Comparison of ENCODE assay signal across 1 cellular context in the genomic region with DNA sequence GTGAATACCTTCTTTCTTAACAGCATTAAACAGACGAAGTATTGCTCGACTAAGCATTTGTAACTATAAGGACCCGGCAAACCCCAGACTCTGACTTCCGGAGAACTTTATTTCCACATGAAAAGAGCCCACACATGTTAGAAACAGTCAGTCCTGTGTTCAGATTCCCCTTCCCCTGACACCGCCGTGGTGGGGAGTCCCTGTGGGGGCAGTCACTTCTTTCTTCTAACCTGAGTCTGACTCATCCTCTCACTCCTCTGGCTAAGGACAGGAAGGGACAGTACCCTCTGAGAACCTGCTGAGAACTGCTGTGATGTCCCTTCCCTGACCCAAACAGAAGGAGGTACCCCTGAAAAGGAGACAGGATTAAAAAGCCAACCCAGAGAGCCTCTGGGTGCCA.
A peak's percentile ranks its signal among the peaks of the same experiment; 100 is the strongest.
TF ChIP-seq lines count a peak whose summit lies in the region.

No MANE protein-coding gene starts in this region.

TF ChIP-seq in GM12878, 131 proteins besides CTCF, POLR2A, EP300 and RAD21 (continued from another document):
- TF ChIP-seq, protein P1, sequence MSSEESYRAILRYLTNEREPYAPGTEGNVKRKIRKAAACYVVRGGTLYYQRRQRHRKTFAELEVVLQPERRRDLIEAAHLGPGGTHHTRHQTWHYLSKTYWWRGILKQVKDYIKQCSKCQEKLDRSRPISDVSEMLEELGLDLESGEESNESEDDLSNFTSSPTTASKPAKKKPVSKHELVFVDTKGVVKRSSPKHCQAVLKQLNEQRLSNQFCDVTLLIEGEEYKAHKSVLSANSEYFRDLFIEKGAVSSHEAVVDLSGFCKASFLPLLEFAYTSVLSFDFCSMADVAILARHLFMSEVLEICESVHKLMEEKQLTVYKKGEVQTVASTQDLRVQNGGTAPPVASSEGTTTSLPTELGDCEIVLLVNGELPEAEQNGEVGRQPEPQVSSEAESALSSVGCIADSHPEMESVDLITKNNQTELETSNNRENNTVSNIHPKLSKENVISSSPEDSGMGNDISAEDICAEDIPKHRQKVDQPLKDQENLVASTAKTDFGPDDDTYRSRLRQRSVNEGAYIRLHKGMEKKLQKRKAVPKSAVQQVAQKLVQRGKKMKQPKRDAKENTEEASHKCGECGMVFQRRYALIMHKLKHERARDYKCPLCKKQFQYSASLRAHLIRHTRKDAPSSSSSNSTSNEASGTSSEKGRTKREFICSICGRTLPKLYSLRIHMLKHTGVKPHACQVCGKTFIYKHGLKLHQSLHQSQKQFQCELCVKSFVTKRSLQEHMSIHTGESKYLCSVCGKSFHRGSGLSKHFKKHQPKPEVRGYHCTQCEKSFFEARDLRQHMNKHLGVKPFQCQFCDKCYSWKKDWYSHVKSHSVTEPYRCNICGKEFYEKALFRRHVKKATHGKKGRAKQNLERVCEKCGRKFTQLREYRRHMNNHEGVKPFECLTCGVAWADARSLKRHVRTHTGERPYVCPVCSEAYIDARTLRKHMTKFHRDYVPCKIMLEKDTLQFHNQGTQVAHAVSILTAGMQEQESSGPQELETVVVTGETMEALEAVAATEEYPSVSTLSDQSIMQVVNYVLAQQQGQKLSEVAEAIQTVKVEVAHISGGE (CRISPR knock-in tag; IDR thresholded peaks at IDR 0.05) = no peak
- TF ChIP-seq, protein P2, sequence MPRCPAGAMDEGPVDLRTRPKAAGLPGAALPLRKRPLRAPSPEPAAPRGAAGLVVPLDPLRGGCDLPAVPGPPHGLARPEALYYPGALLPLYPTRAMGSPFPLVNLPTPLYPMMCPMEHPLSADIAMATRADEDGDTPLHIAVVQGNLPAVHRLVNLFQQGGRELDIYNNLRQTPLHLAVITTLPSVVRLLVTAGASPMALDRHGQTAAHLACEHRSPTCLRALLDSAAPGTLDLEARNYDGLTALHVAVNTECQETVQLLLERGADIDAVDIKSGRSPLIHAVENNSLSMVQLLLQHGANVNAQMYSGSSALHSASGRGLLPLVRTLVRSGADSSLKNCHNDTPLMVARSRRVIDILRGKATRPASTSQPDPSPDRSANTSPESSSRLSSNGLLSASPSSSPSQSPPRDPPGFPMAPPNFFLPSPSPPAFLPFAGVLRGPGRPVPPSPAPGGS (IDR thresholded peaks at IDR 0.05; ENCODE audit: borderline replicate concordance, insufficient read depth, low read depth, low read length, poor library complexity, severe bottlenecking) = peak; percentile 89
- TF ChIP-seq BMI1 (IDR thresholded peaks at IDR 0.05; ENCODE audit: borderline replicate concordance) (0 out of 2 replicates have a peak, but pooled peaks have one; percentile 17), CEBPB (IDR thresholded peaks at IDR 0.05; ENCODE audit: borderline replicate concordance in 1 of 2, low read depth in 2 of 2, low read length in 2 of 2) (no peak), CHD4 (IDR thresholded peaks at IDR 0.05) (no peak), CREB1 (IDR thresholded peaks at IDR 0.05; ENCODE audit: low read depth) (no peak), TCF12 (IDR thresholded peaks at IDR 0.05; ENCODE audit: low read depth, low read length) (peak; percentile 62; the same call in 1 of the 2 replicates), ZNF384 (IDR thresholded peaks at IDR 0.05; ENCODE audit: borderline replicate concordance, low read depth, low read length) (no peak), TBL1XR1 (IDR thresholded peaks at IDR 0.05; ENCODE audit: low read depth, low read length) (peak; percentile 77; the same call in 1 of the 2 replicates), RBBP5 (conservative IDR thresholded peaks at IDR 0.05) (no peak), POLR2AphosphoS2 (IDR thresholded peaks at IDR 0.05; ENCODE audit: low read depth, low read length) (no peak), MTA2 (IDR thresholded peaks at IDR 0.05; ENCODE audit: low read depth) (peak; percentile 57), EZH2 (IDR thresholded peaks at IDR 0.05; ENCODE audit: borderline replicate concordance, control insufficient read depth, low read depth, low read length) (no peak), NFYA (IDR thresholded peaks at IDR 0.05; ENCODE audit: borderline replicate concordance, low read depth, low read length) (no peak), ESRRA (IDR thresholded peaks at IDR 0.05; ENCODE audit: low read length) (no peak), RUNX3 (IDR thresholded peaks at IDR 0.05; ENCODE audit: low read length) (peak; percentile 87), BHLHE40 (IDR thresholded peaks at IDR 0.05; ENCODE audit: borderline replicate concordance in 1 of 2, low read depth in 2 of 2, low read length in 1 of 2) (peak in 1 of 2 experiments; percentile 54; a peak in 1 of 4 replicates), YY1 (IDR thresholded peaks at IDR 0.05; ENCODE audit: low read depth, low read length) (0 out of 2 replicates have a peak, but pooled peaks have one; percentile 24), FOXK2 (IDR thresholded peaks at IDR 0.05) (no peak), ZBED1 (IDR thresholded peaks at IDR 0.05; ENCODE audit: borderline replicate concordance) (peak; percentile 66), TAF1 (IDR thresholded peaks at IDR 0.05; ENCODE audit: borderline replicate concordance, low read depth, low read length) (no peak), YBX1 (IDR thresholded peaks at IDR 0.05) (no peak), JUNB (IDR thresholded peaks at IDR 0.05) (peak; percentile 74), MYC (IDR thresholded peaks at IDR 0.05; ENCODE audit: insufficient read depth, insufficient read length, insufficient replicate concordance, low read length, severe bottlenecking) (no peak), SUPT20H (IDR thresholded peaks at IDR 0.05; ENCODE audit: borderline replicate concordance, control insufficient read depth, low read depth, low read length) (no peak), POU2F2 (IDR thresholded peaks at IDR 0.05; ENCODE audit: borderline replicate concordance, low read depth, low read length) (peak; percentile 41; the same call in 1 of the 3 replicates), SP1 (IDR thresholded peaks at IDR 0.05; ENCODE audit: low read depth, low read length) (no peak), STAT1 (conservative IDR thresholded peaks at IDR 0.05) (no peak), HCFC1 (IDR thresholded peaks at IDR 0.05; ENCODE audit: low read length) (no peak), EED (IDR thresholded peaks at IDR 0.05; ENCODE audit: low read depth) (peak; percentile 81), SIX5 (IDR thresholded peaks at IDR 0.05; ENCODE audit: low read depth, low read length, severe bottlenecking) (no peak), SMAD1 (IDR thresholded peaks at IDR 0.05; ENCODE audit: low read depth, partially characterized antibody) (peak; percentile 29), POLR2AphosphoS5 (IDR thresholded peaks at IDR 0.05; ENCODE audit: low read length) (no peak), SIN3A (IDR thresholded peaks at IDR 0.05; ENCODE audit: low read depth, low read length) (no peak), RB1 (IDR thresholded peaks at IDR 0.05; ENCODE audit: borderline replicate concordance) (no peak), IKZF2 (IDR thresholded peaks at IDR 0.05) (peak; percentile 79 to 80), CBX5 (IDR thresholded peaks at IDR 0.05; ENCODE audit: low read depth) (no peak), CBFB (IDR thresholded peaks at IDR 0.05; ENCODE audit: low read depth) (peak; percentile 62; the same call in 1 of the 2 replicates), NFXL1 (IDR thresholded peaks at IDR 0.05; ENCODE audit: borderline replicate concordance) (no peak), RCOR1 (conservative IDR thresholded peaks at IDR 0.05; ENCODE audit: low read depth, low read length) (no peak), CREM (IDR thresholded peaks at IDR 0.05; ENCODE audit: low read depth) (peak; percentile 63; the same call in 1 of the 2 replicates), IRF4 (IDR thresholded peaks at IDR 0.05; ENCODE audit: low read depth, low read length) (no peak)
- TF ChIP-seq, protein P3, sequence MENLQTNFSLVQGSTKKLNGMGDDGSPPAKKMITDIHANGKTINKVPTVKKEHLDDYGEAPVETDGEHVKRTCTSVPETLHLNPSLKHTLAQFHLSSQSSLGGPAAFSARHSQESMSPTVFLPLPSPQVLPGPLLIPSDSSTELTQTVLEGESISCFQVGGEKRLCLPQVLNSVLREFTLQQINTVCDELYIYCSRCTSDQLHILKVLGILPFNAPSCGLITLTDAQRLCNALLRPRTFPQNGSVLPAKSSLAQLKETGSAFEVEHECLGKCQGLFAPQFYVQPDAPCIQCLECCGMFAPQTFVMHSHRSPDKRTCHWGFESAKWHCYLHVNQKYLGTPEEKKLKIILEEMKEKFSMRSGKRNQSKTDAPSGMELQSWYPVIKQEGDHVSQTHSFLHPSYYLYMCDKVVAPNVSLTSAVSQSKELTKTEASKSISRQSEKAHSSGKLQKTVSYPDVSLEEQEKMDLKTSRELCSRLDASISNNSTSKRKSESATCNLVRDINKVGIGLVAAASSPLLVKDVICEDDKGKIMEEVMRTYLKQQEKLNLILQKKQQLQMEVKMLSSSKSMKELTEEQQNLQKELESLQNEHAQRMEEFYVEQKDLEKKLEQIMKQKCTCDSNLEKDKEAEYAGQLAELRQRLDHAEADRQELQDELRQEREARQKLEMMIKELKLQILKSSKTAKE (IDR thresholded peaks at IDR 0.05; ENCODE audit: low read depth, poor library complexity, severe bottlenecking) = peak; percentile 90
- TF ChIP-seq, protein P4, sequence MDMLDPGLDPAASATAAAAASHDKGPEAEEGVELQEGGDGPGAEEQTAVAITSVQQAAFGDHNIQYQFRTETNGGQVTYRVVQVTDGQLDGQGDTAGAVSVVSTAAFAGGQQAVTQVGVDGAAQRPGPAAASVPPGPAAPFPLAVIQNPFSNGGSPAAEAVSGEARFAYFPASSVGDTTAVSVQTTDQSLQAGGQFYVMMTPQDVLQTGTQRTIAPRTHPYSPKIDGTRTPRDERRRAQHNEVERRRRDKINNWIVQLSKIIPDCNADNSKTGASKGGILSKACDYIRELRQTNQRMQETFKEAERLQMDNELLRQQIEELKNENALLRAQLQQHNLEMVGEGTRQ (IDR thresholded peaks at IDR 0.05; ENCODE audit: borderline replicate concordance, low read depth, low read length) = no peak
- TF ChIP-seq, protein P5, sequence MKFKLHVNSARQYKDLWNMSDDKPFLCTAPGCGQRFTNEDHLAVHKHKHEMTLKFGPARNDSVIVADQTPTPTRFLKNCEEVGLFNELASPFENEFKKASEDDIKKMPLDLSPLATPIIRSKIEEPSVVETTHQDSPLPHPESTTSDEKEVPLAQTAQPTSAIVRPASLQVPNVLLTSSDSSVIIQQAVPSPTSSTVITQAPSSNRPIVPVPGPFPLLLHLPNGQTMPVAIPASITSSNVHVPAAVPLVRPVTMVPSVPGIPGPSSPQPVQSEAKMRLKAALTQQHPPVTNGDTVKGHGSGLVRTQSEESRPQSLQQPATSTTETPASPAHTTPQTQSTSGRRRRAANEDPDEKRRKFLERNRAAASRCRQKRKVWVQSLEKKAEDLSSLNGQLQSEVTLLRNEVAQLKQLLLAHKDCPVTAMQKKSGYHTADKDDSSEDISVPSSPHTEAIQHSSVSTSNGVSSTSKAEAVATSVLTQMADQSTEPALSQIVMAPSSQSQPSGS (IDR thresholded peaks at IDR 0.05; ENCODE audit: low read length) = peak; percentile 72
- TF ChIP-seq, protein P6, sequence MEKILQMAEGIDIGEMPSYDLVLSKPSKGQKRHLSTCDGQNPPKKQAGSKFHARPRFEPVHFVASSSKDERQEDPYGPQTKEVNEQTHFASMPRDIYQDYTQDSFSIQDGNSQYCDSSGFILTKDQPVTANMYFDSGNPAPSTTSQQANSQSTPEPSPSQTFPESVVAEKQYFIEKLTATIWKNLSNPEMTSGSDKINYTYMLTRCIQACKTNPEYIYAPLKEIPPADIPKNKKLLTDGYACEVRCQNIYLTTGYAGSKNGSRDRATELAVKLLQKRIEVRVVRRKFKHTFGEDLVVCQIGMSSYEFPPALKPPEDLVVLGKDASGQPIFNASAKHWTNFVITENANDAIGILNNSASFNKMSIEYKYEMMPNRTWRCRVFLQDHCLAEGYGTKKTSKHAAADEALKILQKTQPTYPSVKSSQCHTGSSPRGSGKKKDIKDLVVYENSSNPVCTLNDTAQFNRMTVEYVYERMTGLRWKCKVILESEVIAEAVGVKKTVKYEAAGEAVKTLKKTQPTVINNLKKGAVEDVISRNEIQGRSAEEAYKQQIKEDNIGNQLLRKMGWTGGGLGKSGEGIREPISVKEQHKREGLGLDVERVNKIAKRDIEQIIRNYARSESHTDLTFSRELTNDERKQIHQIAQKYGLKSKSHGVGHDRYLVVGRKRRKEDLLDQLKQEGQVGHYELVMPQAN (conservative IDR thresholded peaks at IDR 0.05) = peak; percentile 61; the same call in 1 of the 2 replicates
- TF ChIP-seq, protein P7, sequence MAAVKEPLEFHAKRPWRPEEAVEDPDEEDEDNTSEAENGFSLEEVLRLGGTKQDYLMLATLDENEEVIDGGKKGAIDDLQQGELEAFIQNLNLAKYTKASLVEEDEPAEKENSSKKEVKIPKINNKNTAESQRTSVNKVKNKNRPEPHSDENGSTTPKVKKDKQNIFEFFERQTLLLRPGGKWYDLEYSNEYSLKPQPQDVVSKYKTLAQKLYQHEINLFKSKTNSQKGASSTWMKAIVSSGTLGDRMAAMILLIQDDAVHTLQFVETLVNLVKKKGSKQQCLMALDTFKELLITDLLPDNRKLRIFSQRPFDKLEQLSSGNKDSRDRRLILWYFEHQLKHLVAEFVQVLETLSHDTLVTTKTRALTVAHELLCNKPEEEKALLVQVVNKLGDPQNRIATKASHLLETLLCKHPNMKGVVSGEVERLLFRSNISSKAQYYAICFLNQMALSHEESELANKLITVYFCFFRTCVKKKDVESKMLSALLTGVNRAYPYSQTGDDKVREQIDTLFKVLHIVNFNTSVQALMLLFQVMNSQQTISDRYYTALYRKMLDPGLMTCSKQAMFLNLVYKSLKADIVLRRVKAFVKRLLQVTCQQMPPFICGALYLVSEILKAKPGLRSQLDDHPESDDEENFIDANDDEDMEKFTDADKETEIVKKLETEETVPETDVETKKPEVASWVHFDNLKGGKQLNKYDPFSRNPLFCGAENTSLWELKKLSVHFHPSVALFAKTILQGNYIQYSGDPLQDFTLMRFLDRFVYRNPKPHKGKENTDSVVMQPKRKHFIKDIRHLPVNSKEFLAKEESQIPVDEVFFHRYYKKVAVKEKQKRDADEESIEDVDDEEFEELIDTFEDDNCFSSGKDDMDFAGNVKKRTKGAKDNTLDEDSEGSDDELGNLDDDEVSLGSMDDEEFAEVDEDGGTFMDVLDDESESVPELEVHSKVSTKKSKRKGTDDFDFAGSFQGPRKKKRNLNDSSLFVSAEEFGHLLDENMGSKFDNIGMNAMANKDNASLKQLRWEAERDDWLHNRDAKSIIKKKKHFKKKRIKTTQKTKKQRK (IDR thresholded peaks at IDR 0.05; ENCODE audit: low read depth, low read length) = no peak
